Comparison of ENCODE assay signal across 8 cellular contexts in genomic region chr9:109010676-109011655, GRCh38. TPM values are rescaled to one million over a fixed set of nuclear protein-coding genes. Genes with fewer than 3 reads are reported as not detected.
DNase-seq lines count a peak whose midpoint lies in the region; ATAC-seq, FAIRE-seq and TF ChIP-seq lines count a peak whose summit lies in the region.

No MANE protein-coding gene starts in this region.

- H3K4me1 Mint-ChIP-seq in activated naive CD4-positive, alpha-beta T cell treated with anti-CD3 and anti-CD28 coated beads, Interleukin-2, amount 10 ng/mL, durations not matched to agents 7 days and 5 days, result peaks cover 34% of the 10 kb centered on the region

- H3K79me2 ChIP-seq in hepatocyte, result peaks cover 53% of the 10 kb centered on the region

- H3K27ac ChIP-seq in hepatocyte, result peak overlapping the region; percentile 36

- H3K4me1 ChIP-seq in hepatocyte (ENCODE audit: insufficient read depth), result peaks cover 14% of the 10 kb centered on the region

- peak; percentile 8 for FAIRE-seq in RCC 7860 (lab: Jason Lieb, UNC)
- no peak for FAIRE-seq in D721Med (lab: Jason Lieb, UNC)

- H3K27me3 ChIP-seq in hepatocyte, result no peaks in the 10 kb centered on the region

- no peak overlapping the region for H3K4me3 Mint-ChIP-seq in activated naive CD4-positive, alpha-beta T cell treated with anti-CD3 and anti-CD28 coated beads, Interleukin-2, amount 10 ng/mL, durations not matched to agents 7 days and 5 days

- H3K27ac Mint-ChIP-seq in activated naive CD4-positive, alpha-beta T cell treated with anti-CD3 and anti-CD28 coated beads, Interleukin-2, amount 10 ng/mL, durations not matched to agents 7 days and 5 days, result no peak overlapping the region

- no peaks in the 10 kb centered on the region for H3K9me3 ChIP-seq in hepatocyte (ENCODE audit: low read depth)

- H3K36me3 ChIP-seq in hepatocyte (replicated peaks; ENCODE audit: insufficient read depth, low read depth), result no peaks in the 10 kb centered on the region

- ATAC-seq in GM18502 (IDR thresholded peaks at IDR 0.05; ENCODE audit: poor library complexity, unreplicated experiment) (peak; percentile 46), HG02763 (IDR thresholded peaks at IDR 0.05; ENCODE audit: unreplicated experiment) (peak; percentile 36)

- no peak overlapping the region for H3K4me3 ChIP-seq in hepatocyte

- peaks cover 6% of the 10 kb centered on the region for H3K27me3 Mint-ChIP-seq in activated naive CD4-positive, alpha-beta T cell treated with anti-CD3 and anti-CD28 coated beads, Interleukin-2, amount 10 ng/mL, durations not matched to agents 7 days and 5 days

- H3K9me2 ChIP-seq in hepatocyte (replicated peaks; ENCODE audit: insufficient read depth), result no peaks in the 10 kb centered on the region

- peak; percentile 48 for DNase-seq in RCC 7860 (ENCODE audit: low spot score)
- peak; percentile 73 for DNase-seq in activated naive CD4-positive, alpha-beta T cell treated with anti-CD3 and anti-CD28 coated beads, Interleukin-2, amount 10 ng/mL, durations not matched to agents 7 days and 5 days
- peak; percentile 44 for DNase-seq in hepatocyte (ENCODE audit: low spot score)
- peak; percentile 20 for DNase-seq in stimulated activated CD8-positive, alpha-beta memory T cell treated with anti-CD3 and anti-CD28 coated beads, Interleukin-15, amount 100 ng/mL, for 1 hour (ENCODE audit: low read depth)
- DNase-seq in UCSD-AML1 (lab: John Stamatoyannopoulos, UW; ENCODE audit: unreplicated experiment), result no peak
- no peak for DNase-seq in D721Med (ENCODE audit: insufficient read length, low spot score)

- WGBS in hepatocyte (ENCODE audit: low lambda C conversion rate, missing lambda C conversion rate), result 56% methylated on average over 2 of the region's 2 CpGs

- TF ChIP-seq CTCF in hepatocyte (IDR thresholded peaks at IDR 0.05; ENCODE audit: poor library complexity) (no peak), D721Med (IDR thresholded peaks at IDR 0.05; ENCODE audit: insufficient read depth, missing control alignments) (no peak)

- CTCF ChIA-PET in activated naive CD4-positive, alpha-beta T cell treated with anti-CD3 and anti-CD28 coated beads, Interleukin-2, amount 10 ng/mL, durations not matched to agents 7 days and 5 days (lab: Charles Lee), result interaction anchor here (1.0 kb wide), 1 partner anchor 109 kb away, joined by 3 read pairs; the partner anchor contains the start of gene TMEM245

- peaks cover 6% of the 10 kb centered on the region for H3K36me3 Mint-ChIP-seq in activated naive CD4-positive, alpha-beta T cell treated with anti-CD3 and anti-CD28 coated beads, Interleukin-2, amount 10 ng/mL, durations not matched to agents 7 days and 5 days

- H4K20me1 ChIP-seq in hepatocyte (ENCODE audit: insufficient read depth, poor library complexity, severe bottlenecking), result no peaks in the 10 kb centered on the region

- H3K9me3 Mint-ChIP-seq in activated naive CD4-positive, alpha-beta T cell treated with anti-CD3 and anti-CD28 coated beads, Interleukin-2, amount 10 ng/mL, durations not matched to agents 7 days and 5 days, result no peaks in the 10 kb centered on the region

- peak overlapping the region; percentile 92 for H3K4me2 ChIP-seq in hepatocyte

- no peak overlapping the region for H2AFZ ChIP-seq in hepatocyte

RNA-seq across cellular contexts. Expression of gene CTNNAL1, which starts 2.3 kb away (rescaled TPM):
- total RNA-seq in hepatocyte, result 46.3 and 54.5 TPM in 2 replicates
- polyA plus RNA-seq in hepatocyte, result 57.4 and 64.1 TPM in 2 replicates

Comparison
In these comparisons a context has a peak if more than half of its experiments do, and no peak if none do; other contexts are left out.
1. DNase-seq: peak in RCC 7860 (single experiment), activated naive CD4-positive, alpha-beta T cell treated with anti-CD3 and anti-CD28 coated beads, Interleukin-2, amount 10 ng/mL, durations not matched to agents 7 days and 5 days (single experiment), hepatocyte (single experiment) and stimulated activated CD8-positive, alpha-beta memory T cell treated with anti-CD3 and anti-CD28 coated beads, Interleukin-15, amount 100 ng/mL, for 1 hour (single experiment); none in UCSD-AML1 (single experiment) and D721Med (single experiment).